10 cellular contexts compared by ENCODE assay signal in genomic region chr3:124884474-124884832, GRCh38. TPM values are rescaled to one million over a fixed set of nuclear protein-coding genes. Genes with fewer than 3 reads are reported as not detected.
"Had no signal": no experiment of that assay in that cellular context is flagged by ENCODE, and none has a peak within 500 bp of the region (broad histone marks: within the 10 kb centered on the region; RNA-seq: fewer than 3 reads in every experiment).

No MANE protein-coding gene starts in this region.

RNA-seq across cellular contexts. Expression of gene ITGB5, which starts 2.7 kb away (rescaled TPM):
- total RNA-seq: activated B cell treated with CpG ODN at 0.5 μM for 24 hours had no signal

RNA-seq across cellular contexts. Expression of gene MUC13, which starts 50.1 kb away (rescaled TPM):
- total RNA-seq: activated B cell treated with CpG ODN at 0.5 μM for 24 hours; activated CD4-positive, alpha-beta T cell treated with anti-CD3 and anti-CD28 coated beads, Interleukin-2, amount 10 ng/mL, durations not matched to agents 24 days and 14 days; activated T-helper 1 cell treated with anti-CD3 and anti-CD28 coated beads, Interleukin-12 subunit alpha, Interleukin-12 subunit beta, Interleukin-2, Interleukin-4 antibody, amounts not matched to agents 30 ng/mL and 10 ng/mL and 1 ng/mL, durations not matched to agents 14 hours and 24 hours and 36 hours; foreskin keratinocyte; left ventricle myocardium superior; mesothelial cell of epicardium; myocyte; omental fat pad; skeletal muscle tissue; thyroid gland had no signal
- polyA plus RNA-seq: foreskin keratinocyte had no signal
